21 cellular contexts compared by ENCODE assay signal in genomic region chr13:33953203-33953602, GRCh38.
DNase-seq lines count a peak whose midpoint lies in the region; ATAC-seq, FAIRE-seq and TF ChIP-seq lines count a peak whose summit lies in the region.
"Had no signal": no experiment of that assay in that cellular context is flagged by ENCODE, and none has a peak within 500 bp of the region (broad histone marks: within the 10 kb centered on the region; RNA-seq: fewer than 3 reads in every experiment).

No MANE protein-coding gene starts in this region.

- H3K9ac ChIP-seq in mesenchymal stem cell (ENCODE audit: low read length) (peak overlapping the region; percentile 79), endodermal cell (ENCODE audit: extremely low read depth, low read length, poor library complexity, severe bottlenecking) (no peak overlapping the region)
- H3K9ac ChIP-seq: KMS-11 had no signal

- H3K27ac ChIP-seq in mesenchymal stem cell (ENCODE audit: low read length, poor library complexity, severe bottlenecking) (no peak overlapping the region), endodermal cell (ENCODE audit: low read depth, low read length) (no peak overlapping the region)
- H3K27ac ChIP-seq: gastroesophageal sphincter, KMS-11, ovary had no signal

- H3K18ac ChIP-seq in mesenchymal stem cell (ENCODE audit: low read depth in 1 of 2, low read length in 2 of 2) = no peak overlapping the region

- no peaks in the 10 kb centered on the region for H3K79me1 ChIP-seq in mesenchymal stem cell (replicated peaks; ENCODE audit: low read length, poor library complexity, severe bottlenecking)

- no peak overlapping the region for H2BK120ac ChIP-seq in mesenchymal stem cell (ENCODE audit: low read depth, low read length)

- FAIRE-seq in bronchial epithelial cell (lab: Jason Lieb, UNC) = no peak
- FAIRE-seq: small intestine had no signal

- H3K4me1 ChIP-seq in mesenchymal stem cell (ENCODE audit: control insufficient read depth, insufficient read depth, low read depth, low read length) (no peaks in the 10 kb centered on the region), endodermal cell (ENCODE audit: control insufficient read depth, insufficient read depth, low read length) (no peaks in the 10 kb centered on the region)
- H3K4me1 ChIP-seq: gastroesophageal sphincter had no signal

- no peak for ATAC-seq in HG03520 (IDR thresholded peaks at IDR 0.05; ENCODE audit: unreplicated experiment)
- ATAC-seq: gastroesophageal sphincter, Panc1 had no signal

- H2BK5ac ChIP-seq in mesenchymal stem cell (ENCODE audit: low read depth, low read length, poor library complexity, severe bottlenecking) = no peak overlapping the region

- H3K27me3 Mint-ChIP-seq in endodermal cell (ENCODE audit: insufficient read depth) = peaks cover 1% of the 10 kb centered on the region
- H3K27me3 Mint-ChIP-seq: activated CD4-positive, alpha-beta memory T cell treated with anti-CD3 and anti-CD28 coated beads for 36 hours; activated naive CD4-positive, alpha-beta T cell treated with anti-CD3 and anti-CD28 coated beads, Interleukin-2, amount 50 U/mL, for 24 hours; activated T-cell treated with anti-CD3 and anti-CD28 coated beads, Interleukin-2, amount 50 U/mL, for 24 hours; central memory CD8-positive, alpha-beta T cell had no signal

- H2AK5ac ChIP-seq in mesenchymal stem cell (ENCODE audit: low read length, severe bottlenecking) = no peak overlapping the region

- no peak for TF ChIP-seq CTCF in AG09319 (IDR thresholded peaks at IDR 0.05; ENCODE audit: low read depth, low read length)
- TF ChIP-seq CTCF in bronchial epithelial cell (IDR thresholded peaks at IDR 0.05; ENCODE audit: insufficient read depth, low read length, severe bottlenecking) = no peak
- TF ChIP-seq CTCF in endodermal cell (conservative IDR thresholded peaks at IDR 0.05) = no peak

- no peak overlapping the region for H4K91ac ChIP-seq in mesenchymal stem cell (ENCODE audit: low read length)

- no peaks in the 10 kb centered on the region for H3K27me3 ChIP-seq in bronchial epithelial cell (ENCODE audit: control insufficient read depth, insufficient read depth, low read length)
- no peaks in the 10 kb centered on the region for H3K27me3 ChIP-seq in mesenchymal stem cell (ENCODE audit: control insufficient read depth in 1 of 2, insufficient read depth in 1 of 2, low read length in 2 of 2)
- no peaks in the 10 kb centered on the region for H3K27me3 ChIP-seq in endodermal cell (ENCODE audit: control insufficient read depth, insufficient read depth, low read length, poor library complexity, severe bottlenecking)
- H3K27me3 ChIP-seq: gastroesophageal sphincter, ovary had no signal

- no peak overlapping the region for H3K4ac ChIP-seq in mesenchymal stem cell (ENCODE audit: low read depth in 1 of 2, low read length in 2 of 2)

- WGBS in mesenchymal stem cell = 100% methylated on average over 1 of the region's 1 CpG
- WGBS in endodermal cell (ENCODE audit: insufficient coverage in 1 of 2, insufficient read length in 1 of 2), 2 experiments = 100% methylated on average over 1 of the region's 1 CpG

- H3K9me3 Mint-ChIP-seq in endodermal cell = no peaks in the 10 kb centered on the region
- H3K9me3 Mint-ChIP-seq: activated CD4-positive, alpha-beta memory T cell treated with anti-CD3 and anti-CD28 coated beads for 36 hours; activated naive CD4-positive, alpha-beta T cell treated with anti-CD3 and anti-CD28 coated beads, Interleukin-2, amount 50 U/mL, for 24 hours; activated T-cell treated with anti-CD3 and anti-CD28 coated beads, Interleukin-2, amount 50 U/mL, for 24 hours; central memory CD8-positive, alpha-beta T cell; H9 had no signal

- no peaks in the 10 kb centered on the region for H3K9me3 ChIP-seq in mesenchymal stem cell (ENCODE audit: control insufficient read depth, low read length)
- H3K9me3 ChIP-seq in endodermal cell (ENCODE audit: control insufficient read depth, low read length) = no peaks in the 10 kb centered on the region
- H3K9me3 ChIP-seq: gastroesophageal sphincter, ovary had no signal

- peaks cover 4% of the 10 kb centered on the region for H3K36me3 Mint-ChIP-seq in endodermal cell (ENCODE audit: low read depth)
- H3K36me3 Mint-ChIP-seq: activated CD4-positive, alpha-beta memory T cell treated with anti-CD3 and anti-CD28 coated beads for 36 hours; activated naive CD4-positive, alpha-beta T cell treated with anti-CD3 and anti-CD28 coated beads, Interleukin-2, amount 50 U/mL, for 24 hours had no signal

- no peak overlapping the region for H3K4me2 ChIP-seq in mesenchymal stem cell (ENCODE audit: low read length, poor library complexity, severe bottlenecking)
- H3K4me2 ChIP-seq: KMS-11 had no signal

- H3K4me3 ChIP-seq in bronchial epithelial cell (ENCODE audit: low read depth, low read length) = no peak overlapping the region
- no peak overlapping the region for H3K4me3 ChIP-seq in mesenchymal stem cell (ENCODE audit: insufficient read depth in 1 of 2, low read depth in 1 of 2, low read length in 2 of 2)
- H3K4me3 ChIP-seq in endodermal cell (ENCODE audit: low read length) = no peak overlapping the region
- H3K4me3 ChIP-seq: gastroesophageal sphincter, ovary had no signal

- H3K4me1 Mint-ChIP-seq in endodermal cell = no peaks in the 10 kb centered on the region
- H3K4me1 Mint-ChIP-seq: activated naive CD4-positive, alpha-beta T cell treated with anti-CD3 and anti-CD28 coated beads, Interleukin-2, amount 50 U/mL, for 24 hours; central memory CD8-positive, alpha-beta T cell had no signal

- H4K8ac ChIP-seq in mesenchymal stem cell (ENCODE audit: low read length) = no peak overlapping the region

- no peak overlapping the region for H2BK12ac ChIP-seq in mesenchymal stem cell (ENCODE audit: low read length in 2 of 2)

- H3K14ac ChIP-seq in mesenchymal stem cell (ENCODE audit: low read length in 2 of 2) = no peak overlapping the region

- no peak overlapping the region for H2AFZ ChIP-seq in mesenchymal stem cell (ENCODE audit: low read depth, low read length)

- H2BK15ac ChIP-seq in mesenchymal stem cell (ENCODE audit: low read depth, poor library complexity, severe bottlenecking) = no peak overlapping the region

- H3K27ac Mint-ChIP-seq in endodermal cell = no peak overlapping the region
- H3K27ac Mint-ChIP-seq: activated CD4-positive, alpha-beta memory T cell treated with anti-CD3 and anti-CD28 coated beads for 36 hours; activated naive CD4-positive, alpha-beta T cell treated with anti-CD3 and anti-CD28 coated beads, Interleukin-2, amount 50 U/mL, for 24 hours; activated T-cell treated with anti-CD3 and anti-CD28 coated beads, Interleukin-2, amount 50 U/mL, for 24 hours; H9 had no signal

- H3K23ac ChIP-seq in mesenchymal stem cell (ENCODE audit: low read length in 2 of 2) = no peak overlapping the region

- peak; percentile 11 for DNase-seq in AG09319 (ENCODE audit: extremely low read depth, low read depth)
- DNase-seq in LHCN-M2 (ENCODE audit: low read depth) = peak; percentile 62
- peak; percentile 39 for DNase-seq in bronchial epithelial cell (ENCODE audit: low read depth)
- no peak for DNase-seq in mesenchymal stem cell
- DNase-seq in NK-92 (lab: John Stamatoyannopoulos, UW; ENCODE audit: unreplicated experiment) = no peak
- no peak for DNase-seq in DMS 273 treated with DMSO at 0.1 percent for 48 hours (lab: John Stamatoyannopoulos, UW)
- DNase-seq in endodermal cell = no peak
- DNase-seq: activated CD4-positive, alpha-beta memory T cell treated with anti-CD3 and anti-CD28 coated beads for 36 hours; activated T-cell treated with anti-CD3 and anti-CD28 coated beads, Interleukin-2, amount 50 U/mL, for 24 hours; H9; NCI-H1092 treated with DMSO at 0.1 percent for 48 hours; NCI-H69; ovary; small intestine; stimulated activated CD4-positive, alpha-beta T cell treated with anti-CD3 and anti-CD28 coated beads, Interleukin-4, amount 100 ng/mL, for 4 hours had no signal

- no peak overlapping the region for H3K4me3 Mint-ChIP-seq in endodermal cell
- H3K4me3 Mint-ChIP-seq: activated CD4-positive, alpha-beta memory T cell treated with anti-CD3 and anti-CD28 coated beads for 36 hours; activated naive CD4-positive, alpha-beta T cell treated with anti-CD3 and anti-CD28 coated beads, Interleukin-2, amount 50 U/mL, for 24 hours; activated T-cell treated with anti-CD3 and anti-CD28 coated beads, Interleukin-2, amount 50 U/mL, for 24 hours; central memory CD8-positive, alpha-beta T cell; H9 had no signal

- H3K36me3 ChIP-seq in bronchial epithelial cell (ENCODE audit: control insufficient read depth, insufficient read depth, low read length) (no peaks in the 10 kb centered on the region), mesenchymal stem cell (ENCODE audit: control insufficient read depth in 1 of 2, insufficient read depth in 2 of 2, low read depth in 1 of 2, low read length in 2 of 2) (no peaks in the 10 kb centered on the region), endodermal cell (ENCODE audit: control insufficient read depth, insufficient read depth, low read length) (no peaks in the 10 kb centered on the region)
- H3K36me3 ChIP-seq: gastroesophageal sphincter, ovary had no signal

Comparison
In these comparisons a context has a peak if more than half of its experiments do, and no peak if none do; other contexts are left out.
1. DNase-seq: peak in AG09319 (single experiment), LHCN-M2 (single experiment) and bronchial epithelial cell (single experiment); none in mesenchymal stem cell (single experiment), NK-92 (single experiment), DMS 273 treated with DMSO at 0.1 percent for 48 hours (single experiment) and endodermal cell (single experiment).